In the genomic region with DNA sequence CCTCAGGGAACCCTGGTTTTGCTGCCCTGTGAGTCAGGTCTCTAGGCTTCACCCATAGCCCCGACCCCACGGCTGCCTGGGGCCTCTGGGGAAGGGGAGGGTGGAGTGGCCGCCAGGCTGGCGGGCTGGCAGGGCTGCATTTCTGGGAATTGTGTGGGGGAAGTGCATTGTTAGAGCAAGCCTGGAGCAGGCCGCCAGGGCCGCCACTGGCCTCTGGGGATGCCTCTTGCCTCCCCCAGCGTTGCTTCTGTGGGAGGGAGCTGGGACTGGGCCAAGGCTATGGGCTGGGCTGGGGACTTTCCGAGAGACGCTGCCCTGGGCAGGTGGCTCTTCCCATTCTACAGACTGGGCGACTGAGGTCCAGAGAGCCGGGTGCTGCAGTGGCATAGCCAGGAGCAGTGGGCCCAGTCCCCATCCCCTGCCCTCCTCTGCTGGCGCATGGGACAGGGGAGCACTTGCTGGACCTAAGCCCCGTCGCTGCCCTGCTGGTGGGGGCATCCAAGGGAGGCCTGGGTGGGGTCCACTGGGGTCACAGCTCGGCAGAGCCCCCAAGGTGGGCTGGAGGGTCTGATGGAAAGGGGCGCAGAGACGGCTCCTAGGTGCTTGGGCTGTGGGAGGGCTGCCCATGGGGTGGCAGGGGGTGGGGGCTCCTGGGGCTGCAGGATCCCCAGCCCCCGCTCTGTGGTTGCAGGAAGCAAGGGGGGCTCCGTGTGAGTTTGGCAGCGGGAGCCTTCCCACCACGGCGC, we compare ENCODE assay signal across 1 cellular context.
TF ChIP-seq lines count a peak whose summit lies in the region.

No MANE protein-coding gene starts in this region.

TF ChIP-seq in K562, 482 proteins besides CTCF, POLR2A, EP300 and RAD21 (continues in another document):
- TF ChIP-seq, protein P1, sequence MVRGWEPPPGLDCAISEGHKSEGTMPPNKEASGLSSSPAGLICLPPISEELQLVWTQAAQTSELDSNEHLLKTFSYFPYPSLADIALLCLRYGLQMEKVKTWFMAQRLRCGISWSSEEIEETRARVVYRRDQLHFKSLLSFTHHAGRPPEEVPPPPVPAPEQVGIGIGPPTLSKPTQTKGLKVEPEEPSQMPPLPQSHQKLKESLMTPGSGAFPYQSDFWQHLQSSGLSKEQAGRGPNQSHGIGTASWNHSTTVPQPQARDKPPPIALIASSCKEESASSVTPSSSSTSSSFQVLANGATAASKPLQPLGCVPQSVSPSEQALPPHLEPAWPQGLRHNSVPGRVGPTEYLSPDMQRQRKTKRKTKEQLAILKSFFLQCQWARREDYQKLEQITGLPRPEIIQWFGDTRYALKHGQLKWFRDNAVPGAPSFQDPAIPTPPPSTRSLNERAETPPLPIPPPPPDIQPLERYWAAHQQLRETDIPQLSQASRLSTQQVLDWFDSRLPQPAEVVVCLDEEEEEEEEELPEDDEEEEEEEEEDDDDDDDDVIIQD (CRISPR knock-in tag; IDR thresholded peaks at IDR 0.05) = no peak
- TF ChIP-seq, protein P2, sequence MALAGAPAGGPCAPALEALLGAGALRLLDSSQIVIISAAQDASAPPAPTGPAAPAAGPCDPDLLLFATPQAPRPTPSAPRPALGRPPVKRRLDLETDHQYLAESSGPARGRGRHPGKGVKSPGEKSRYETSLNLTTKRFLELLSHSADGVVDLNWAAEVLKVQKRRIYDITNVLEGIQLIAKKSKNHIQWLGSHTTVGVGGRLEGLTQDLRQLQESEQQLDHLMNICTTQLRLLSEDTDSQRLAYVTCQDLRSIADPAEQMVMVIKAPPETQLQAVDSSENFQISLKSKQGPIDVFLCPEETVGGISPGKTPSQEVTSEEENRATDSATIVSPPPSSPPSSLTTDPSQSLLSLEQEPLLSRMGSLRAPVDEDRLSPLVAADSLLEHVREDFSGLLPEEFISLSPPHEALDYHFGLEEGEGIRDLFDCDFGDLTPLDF (CRISPR knock-in tag; IDR thresholded peaks at IDR 0.05) = no peak
- TF ChIP-seq CBFA2T3 (IDR thresholded peaks at IDR 0.05) (no peak), ARID1B (IDR thresholded peaks at IDR 0.05) (no peak), SMARCA5 (IDR thresholded peaks at IDR 0.05) (peak; percentile 88), KDM1A (IDR thresholded peaks at IDR 0.05) (peak; percentile 58 to 88; a peak in 3 of 4 replicates), NR3C1 (CRISPR knock-in tag; IDR thresholded peaks at IDR 0.05) (no peak), YBX1 (IDR thresholded peaks at IDR 0.05) (no peak), NFIC (IDR thresholded peaks at IDR 0.05) (peak; percentile 76), DIDO1 (tag; IDR thresholded peaks at IDR 0.05; ENCODE audit: low read depth) (no peak), GATAD2A (IDR thresholded peaks at IDR 0.05) (no peak), PTBP1 (IDR thresholded peaks at IDR 0.05; ENCODE audit: low read depth, low read length) (0 out of 2 replicates have a peak, but pooled peaks have one; percentile 58), ZNF134 (CRISPR knock-in tag; conservative IDR thresholded peaks at IDR 0.05) (no peak), ARNT (IDR thresholded peaks at IDR 0.05) (no peak), ZNF324 (CRISPR knock-in tag; IDR thresholded peaks at IDR 0.05) (no peak), HEY1 (CRISPR knock-in tag; IDR thresholded peaks at IDR 0.05; ENCODE audit: borderline replicate concordance) (no peak), RCOR1 (IDR thresholded peaks at IDR 0.05; ENCODE audit: borderline replicate concordance in 1 of 2, low read depth in 2 of 2, low read length in 2 of 2) (peak in 1 of 2 experiments; percentile 76; a peak in 2 of 4 replicates), HMGN3 (IDR thresholded peaks at IDR 0.05; ENCODE audit: borderline replicate concordance, extremely low read depth, insufficient read length, low read depth, low read length) (peak; percentile 29), BCOR (IDR thresholded peaks at IDR 0.05) (peak; percentile 92), ZNF696 (CRISPR knock-in tag; conservative IDR thresholded peaks at IDR 0.05) (no peak), FOXK2 (conservative IDR thresholded peaks at IDR 0.05 in 1 of 2, IDR thresholded peaks at IDR 0.05 in 1 of 2; ENCODE audit: low read depth in 2 of 2) (no peak), ZBTB7A (IDR thresholded peaks at IDR 0.05; ENCODE audit: borderline replicate concordance, control insufficient read depth, low read depth, low read length) (peak; percentile 27; the same call in 1 of the 2 replicates), ADNP (tag; IDR thresholded peaks at IDR 0.05) (no peak), SP1 (CRISPR knock-in tag; IDR thresholded peaks at IDR 0.05) (no peak), ZFX (CRISPR knock-in tag; IDR thresholded peaks at IDR 0.05) (0 out of 2 replicates have a peak, but pooled peaks have one; percentile 13), CBFA2T2 (conservative IDR thresholded peaks at IDR 0.05) (no peak), ZNF766 (CRISPR knock-in tag; conservative IDR thresholded peaks at IDR 0.05) (no peak), FOS (IDR thresholded peaks at IDR 0.05; ENCODE audit: extremely low read depth, insufficient read length) (no peak)
- TF ChIP-seq, protein P3, sequence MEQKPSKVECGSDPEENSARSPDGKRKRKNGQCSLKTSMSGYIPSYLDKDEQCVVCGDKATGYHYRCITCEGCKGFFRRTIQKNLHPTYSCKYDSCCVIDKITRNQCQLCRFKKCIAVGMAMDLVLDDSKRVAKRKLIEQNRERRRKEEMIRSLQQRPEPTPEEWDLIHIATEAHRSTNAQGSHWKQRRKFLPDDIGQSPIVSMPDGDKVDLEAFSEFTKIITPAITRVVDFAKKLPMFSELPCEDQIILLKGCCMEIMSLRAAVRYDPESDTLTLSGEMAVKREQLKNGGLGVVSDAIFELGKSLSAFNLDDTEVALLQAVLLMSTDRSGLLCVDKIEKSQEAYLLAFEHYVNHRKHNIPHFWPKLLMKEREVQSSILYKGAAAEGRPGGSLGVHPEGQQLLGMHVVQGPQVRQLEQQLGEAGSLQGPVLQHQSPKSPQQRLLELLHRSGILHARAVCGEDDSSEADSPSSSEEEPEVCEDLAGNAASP (IDR thresholded peaks at IDR 0.05) = no peak
- TF ChIP-seq, protein P4, sequence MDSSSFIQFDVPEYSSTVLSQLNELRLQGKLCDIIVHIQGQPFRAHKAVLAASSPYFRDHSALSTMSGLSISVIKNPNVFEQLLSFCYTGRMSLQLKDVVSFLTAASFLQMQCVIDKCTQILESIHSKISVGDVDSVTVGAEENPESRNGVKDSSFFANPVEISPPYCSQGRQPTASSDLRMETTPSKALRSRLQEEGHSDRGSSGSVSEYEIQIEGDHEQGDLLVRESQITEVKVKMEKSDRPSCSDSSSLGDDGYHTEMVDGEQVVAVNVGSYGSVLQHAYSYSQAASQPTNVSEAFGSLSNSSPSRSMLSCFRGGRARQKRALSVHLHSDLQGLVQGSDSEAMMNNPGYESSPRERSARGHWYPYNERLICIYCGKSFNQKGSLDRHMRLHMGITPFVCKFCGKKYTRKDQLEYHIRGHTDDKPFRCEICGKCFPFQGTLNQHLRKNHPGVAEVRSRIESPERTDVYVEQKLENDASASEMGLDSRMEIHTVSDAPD (CRISPR knock-in tag; IDR thresholded peaks at IDR 0.05) = no peak
- TF ChIP-seq, protein P5, sequence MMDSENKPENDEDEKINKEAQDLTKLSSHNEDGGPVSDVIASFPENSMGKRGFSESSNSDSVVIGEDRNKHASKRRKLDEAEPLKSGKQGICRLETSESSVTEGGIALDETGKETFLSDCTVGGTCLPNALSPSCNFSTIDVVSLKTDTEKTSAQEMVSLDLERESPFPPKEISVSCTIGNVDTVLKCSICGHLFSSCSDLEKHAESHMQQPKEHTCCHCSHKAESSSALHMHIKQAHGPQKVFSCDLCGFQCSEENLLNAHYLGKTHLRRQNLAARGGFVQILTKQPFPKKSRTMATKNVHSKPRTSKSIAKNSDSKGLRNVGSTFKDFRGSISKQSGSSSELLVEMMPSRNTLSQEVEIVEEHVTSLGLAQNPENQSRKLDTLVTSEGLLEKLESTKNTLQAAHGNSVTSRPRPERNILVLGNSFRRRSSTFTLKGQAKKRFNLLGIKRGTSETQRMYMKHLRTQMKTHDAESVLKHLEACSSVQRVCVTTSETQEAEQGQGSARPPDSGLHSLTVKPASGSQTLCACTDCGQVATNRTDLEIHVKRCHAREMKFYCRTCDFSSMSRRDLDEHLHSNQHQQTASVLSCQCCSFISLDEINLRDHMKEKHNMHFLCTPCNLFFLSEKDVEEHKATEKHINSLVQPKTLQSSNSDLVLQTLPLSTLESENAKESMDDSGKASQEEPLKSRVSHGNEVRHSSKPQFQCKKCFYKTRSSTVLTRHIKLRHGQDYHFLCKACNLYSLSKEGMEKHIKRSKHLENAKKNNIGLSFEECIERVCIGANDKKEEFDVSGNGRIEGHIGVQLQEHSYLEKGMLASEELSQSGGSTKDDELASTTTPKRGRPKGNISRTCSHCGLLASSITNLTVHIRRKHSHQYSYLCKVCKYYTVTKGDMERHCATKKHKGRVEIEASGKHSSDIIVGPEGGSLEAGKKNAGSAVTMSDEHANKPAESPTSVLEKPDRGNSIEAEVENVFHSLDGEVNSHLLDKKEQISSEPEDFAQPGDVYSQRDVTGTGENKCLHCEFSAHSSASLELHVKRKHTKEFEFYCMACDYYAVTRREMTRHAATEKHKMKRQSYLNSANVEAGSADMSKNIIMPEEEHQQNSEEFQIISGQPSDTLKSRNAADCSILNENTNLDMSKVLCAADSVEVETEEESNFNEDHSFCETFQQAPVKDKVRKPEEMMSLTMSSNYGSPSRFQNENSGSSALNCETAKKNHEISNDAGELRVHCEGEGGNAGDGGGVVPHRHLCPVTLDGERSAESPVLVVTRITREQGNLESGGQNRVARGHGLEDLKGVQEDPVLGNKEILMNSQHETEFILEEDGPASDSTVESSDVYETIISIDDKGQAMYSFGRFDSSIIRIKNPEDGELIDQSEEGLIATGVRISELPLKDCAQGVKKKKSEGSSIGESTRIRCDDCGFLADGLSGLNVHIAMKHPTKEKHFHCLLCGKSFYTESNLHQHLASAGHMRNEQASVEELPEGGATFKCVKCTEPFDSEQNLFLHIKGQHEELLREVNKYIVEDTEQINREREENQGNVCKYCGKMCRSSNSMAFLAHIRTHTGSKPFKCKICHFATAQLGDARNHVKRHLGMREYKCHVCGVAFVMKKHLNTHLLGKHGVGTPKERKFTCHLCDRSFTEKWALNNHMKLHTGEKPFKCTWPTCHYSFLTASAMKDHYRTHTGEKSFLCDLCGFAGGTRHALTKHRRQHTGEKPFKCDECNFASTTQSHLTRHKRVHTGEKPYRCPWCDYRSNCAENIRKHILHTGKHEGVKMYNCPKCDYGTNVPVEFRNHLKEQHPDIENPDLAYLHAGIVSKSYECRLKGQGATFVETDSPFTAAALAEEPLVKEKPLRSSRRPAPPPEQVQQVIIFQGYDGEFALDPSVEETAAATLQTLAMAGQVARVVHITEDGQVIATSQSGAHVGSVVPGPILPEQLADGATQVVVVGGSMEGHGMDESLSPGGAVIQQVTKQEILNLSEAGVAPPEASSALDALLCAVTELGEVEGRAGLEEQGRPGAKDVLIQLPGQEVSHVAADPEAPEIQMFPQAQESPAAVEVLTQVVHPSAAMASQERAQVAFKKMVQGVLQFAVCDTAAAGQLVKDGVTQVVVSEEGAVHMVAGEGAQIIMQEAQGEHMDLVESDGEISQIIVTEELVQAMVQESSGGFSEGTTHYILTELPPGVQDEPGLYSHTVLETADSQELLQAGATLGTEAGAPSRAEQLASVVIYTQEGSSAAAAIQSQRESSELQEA (IDR thresholded peaks at IDR 0.05; ENCODE audit: low read depth) = no peak
- TF ChIP-seq, protein P6, sequence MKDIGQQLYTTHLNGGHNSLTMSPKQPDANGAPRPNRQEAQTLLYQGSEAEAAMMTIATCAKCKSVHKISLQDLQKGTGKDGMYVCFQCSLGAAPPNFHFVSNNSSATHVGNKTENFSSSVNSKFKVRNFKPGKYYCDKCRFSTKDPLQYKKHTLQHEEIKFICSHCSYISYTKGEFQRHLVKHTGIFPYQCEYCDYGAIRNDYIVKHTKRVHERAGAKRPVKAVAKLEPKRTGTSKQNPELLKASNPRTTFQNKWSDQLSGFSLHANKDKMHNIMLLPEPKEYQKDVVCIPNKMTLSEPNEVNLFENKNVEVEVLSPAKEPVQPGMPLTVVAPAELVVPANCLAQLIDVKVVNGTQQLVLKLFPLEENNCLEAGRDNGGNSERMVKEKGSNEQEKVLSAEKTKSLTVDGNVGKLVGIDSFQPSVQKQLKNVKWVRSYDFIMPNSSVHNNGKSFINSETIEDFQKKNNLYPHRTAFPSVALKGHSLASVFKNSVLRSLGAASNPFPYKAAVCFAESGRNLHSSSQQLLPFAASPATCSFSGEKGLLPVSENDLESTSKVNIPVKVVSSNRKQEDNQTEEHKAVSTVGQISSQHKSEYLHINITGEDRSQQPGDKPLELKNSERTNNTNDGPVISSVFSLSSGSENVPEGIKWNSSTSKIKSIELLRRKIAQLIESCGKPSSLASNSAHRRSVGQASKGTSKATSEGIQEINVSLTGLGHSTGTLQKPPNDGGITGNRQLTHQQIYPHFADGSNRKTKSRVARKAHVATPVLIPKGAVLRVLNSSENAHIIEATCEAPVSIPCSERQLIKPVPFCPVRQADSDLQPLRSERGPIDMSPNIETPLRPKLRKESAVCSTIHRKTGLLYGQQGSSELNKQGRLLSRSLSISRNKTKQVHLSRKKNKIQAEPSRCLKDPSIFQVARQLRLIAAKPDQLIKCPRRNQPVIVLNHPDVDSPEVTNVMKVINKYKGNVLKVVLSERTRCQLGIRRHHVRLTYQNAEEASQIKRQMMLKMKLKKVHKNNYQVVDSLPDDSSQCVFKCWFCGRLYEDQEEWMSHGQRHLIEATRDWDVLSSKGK (CRISPR knock-in tag; IDR thresholded peaks at IDR 0.05) = no peak
- TF ChIP-seq, protein P7, sequence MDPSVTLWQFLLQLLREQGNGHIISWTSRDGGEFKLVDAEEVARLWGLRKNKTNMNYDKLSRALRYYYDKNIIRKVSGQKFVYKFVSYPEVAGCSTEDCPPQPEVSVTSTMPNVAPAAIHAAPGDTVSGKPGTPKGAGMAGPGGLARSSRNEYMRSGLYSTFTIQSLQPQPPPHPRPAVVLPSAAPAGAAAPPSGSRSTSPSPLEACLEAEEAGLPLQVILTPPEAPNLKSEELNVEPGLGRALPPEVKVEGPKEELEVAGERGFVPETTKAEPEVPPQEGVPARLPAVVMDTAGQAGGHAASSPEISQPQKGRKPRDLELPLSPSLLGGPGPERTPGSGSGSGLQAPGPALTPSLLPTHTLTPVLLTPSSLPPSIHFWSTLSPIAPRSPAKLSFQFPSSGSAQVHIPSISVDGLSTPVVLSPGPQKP (CRISPR knock-in tag; IDR thresholded peaks at IDR 0.05) = no peak
- TF ChIP-seq, protein P8, sequence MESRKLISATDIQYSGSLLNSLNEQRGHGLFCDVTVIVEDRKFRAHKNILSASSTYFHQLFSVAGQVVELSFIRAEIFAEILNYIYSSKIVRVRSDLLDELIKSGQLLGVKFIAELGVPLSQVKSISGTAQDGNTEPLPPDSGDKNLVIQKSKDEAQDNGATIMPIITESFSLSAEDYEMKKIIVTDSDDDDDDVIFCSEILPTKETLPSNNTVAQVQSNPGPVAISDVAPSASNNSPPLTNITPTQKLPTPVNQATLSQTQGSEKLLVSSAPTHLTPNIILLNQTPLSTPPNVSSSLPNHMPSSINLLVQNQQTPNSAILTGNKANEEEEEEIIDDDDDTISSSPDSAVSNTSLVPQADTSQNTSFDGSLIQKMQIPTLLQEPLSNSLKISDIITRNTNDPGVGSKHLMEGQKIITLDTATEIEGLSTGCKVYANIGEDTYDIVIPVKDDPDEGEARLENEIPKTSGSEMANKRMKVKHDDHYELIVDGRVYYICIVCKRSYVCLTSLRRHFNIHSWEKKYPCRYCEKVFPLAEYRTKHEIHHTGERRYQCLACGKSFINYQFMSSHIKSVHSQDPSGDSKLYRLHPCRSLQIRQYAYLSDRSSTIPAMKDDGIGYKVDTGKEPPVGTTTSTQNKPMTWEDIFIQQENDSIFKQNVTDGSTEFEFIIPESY (CRISPR knock-in tag; IDR thresholded peaks at IDR 0.05) = peak; percentile 91; the same call in 1 of the 2 replicates
